In genomic region chr3:4494807-4495200, GRCh38 we compare ENCODE assay signal across 8 cellular contexts. TPM values are rescaled to one million over a fixed set of nuclear protein-coding genes. Genes with fewer than 3 reads are reported as not detected.
DNase-seq lines count a peak whose midpoint lies in the region; ATAC-seq and TF ChIP-seq lines count a peak whose summit lies in the region.

No MANE protein-coding gene starts in this region.

- H3K4me3 ChIP-seq in heart right ventricle (peak overlapping the region in 9 of 10 donors; percentile 68 to 93 (median 79)), OCI-LY3 (ENCODE audit: low read length) (peak overlapping the region; percentile 87), iPS-15b (ENCODE audit: low read depth, low read length) (peak overlapping the region; percentile 84), aorta (ENCODE audit: low read length in 2 of 2) (peak overlapping the region; percentile 86 to 87)

- WGBS in heart right ventricle, 2 donors, result 23 to 40% methylated on average over 3 of the region's 3 CpGs
- WGBS in aorta, 2 donors, result 0 to 1% methylated on average over 3 of the region's 3 CpGs

- intact Hi-C loops in heart right ventricle (cut with DNase I) (loop anchor here in 9 of 10 donors (5.0 to 10.0 kb wide), 7 partner anchors 37 to 143 kb away; no protein-coding TSS in a partner anchor), left ventricle myocardium superior (cut with micrococcal nuclease) (loop anchor here (10.0 kb wide), 1 partner anchor 140 kb away; no protein-coding TSS in a partner anchor), aorta (cut with DNase I) (loop anchor here (2.0 to 10.0 kb wide), 7 partner anchors 56 to 143 kb away; no protein-coding TSS in a partner anchor), head of caudate nucleus (cut with DNase I) (loop anchor here (10.0 kb wide), 2 partner anchors 140 to 630 kb away; partner anchors contain the start of gene ARL8B)

- DNase-seq in heart right ventricle (no peak), left ventricle myocardium superior (no peak), aorta (no peak), head of caudate nucleus (no peak)

- peak overlapping the region; percentile 61; the same call in 1 of the 2 replicates for H3K9ac ChIP-seq in OCI-LY3 (ENCODE audit: low read length)
- no peak overlapping the region for H3K9ac ChIP-seq in iPS-15b (ENCODE audit: low read depth, low read length)

- H3K27ac ChIP-seq in heart right ventricle (peak overlapping the region in 8 of 10 donors; percentile 47 to 88 (median 64)), OCI-LY3 (ENCODE audit: low read length) (no peak overlapping the region), aorta (ENCODE audit: low read depth in 1 of 2, low read length in 2 of 2) (peak overlapping the region; percentile 7 to 38)

- H3K4me1 ChIP-seq in heart right ventricle (peaks cover 0 to 53% (median 43%) of the 10 kb centered on the region in 9 donors), OCI-LY3 (ENCODE audit: low read length) (peaks cover 31% of the 10 kb centered on the region), iPS-15b (ENCODE audit: control insufficient read depth, insufficient read depth, low read length) (no peaks in the 10 kb centered on the region), aorta (ENCODE audit: control insufficient read depth in 1 of 2, insufficient read depth in 2 of 2, low read length in 2 of 2) (no peaks in the 10 kb centered on the region)

- TF ChIP-seq CTCF in heart right ventricle (IDR thresholded peaks at IDR 0.05) (no peak), OCI-LY3 (IDR thresholded peaks at IDR 0.05; ENCODE audit: low read depth, low read length) (no peak)

- no peaks in the 10 kb centered on the region for H3K79me2 ChIP-seq in OCI-LY3 (ENCODE audit: low read length)

- no peak overlapping the region for H2AFZ ChIP-seq in OCI-LY3 (ENCODE audit: low read depth, low read length)

- ATAC-seq in heart right ventricle (no peak), left ventricle myocardium superior (no peak), aorta (ENCODE audit: low FRiP score) (no peak), HG02981 (IDR thresholded peaks at IDR 0.05; ENCODE audit: unreplicated experiment) (no peak), HG03139 (IDR thresholded peaks at IDR 0.05; ENCODE audit: unreplicated experiment) (no peak)

- peak overlapping the region; percentile 98 for H3K4me2 ChIP-seq in OCI-LY3 (ENCODE audit: low read length)

- H3K9me3 ChIP-seq in heart right ventricle (no peaks in the 10 kb centered on the region), OCI-LY3 (ENCODE audit: insufficient read depth, low read length) (no peaks in the 10 kb centered on the region), iPS-15b (ENCODE audit: control insufficient read depth, insufficient read depth, low read length) (no peaks in the 10 kb centered on the region), aorta (ENCODE audit: control insufficient read depth, low read length) (no peaks in the 10 kb centered on the region)

- H3K27me3 ChIP-seq in heart right ventricle (no peaks in the 10 kb centered on the region), OCI-LY3 (ENCODE audit: low read depth, low read length) (peaks cover 24% of the 10 kb centered on the region), iPS-15b (ENCODE audit: control insufficient read depth, insufficient read depth, low read length) (peaks cover 38% of the 10 kb centered on the region), aorta (ENCODE audit: control insufficient read depth in 1 of 2, insufficient read depth in 2 of 2, low read length in 1 of 2) (no peaks in the 10 kb centered on the region)

- H3K36me3 ChIP-seq in heart right ventricle (peaks cover 0 to 25% (median 0%) of the 10 kb centered on the region in 9 donors), OCI-LY3 (replicated peaks; ENCODE audit: low read depth, low read length) (no peaks in the 10 kb centered on the region), iPS-15b (ENCODE audit: control insufficient read depth, insufficient read depth, low read length) (no peaks in the 10 kb centered on the region), aorta (ENCODE audit: control insufficient read depth in 1 of 2, insufficient read depth in 2 of 2, low read length in 1 of 2) (no peaks in the 10 kb centered on the region)

- H4K20me1 ChIP-seq in OCI-LY3 (ENCODE audit: insufficient read depth, low read length), result peaks cover 3% of the 10 kb centered on the region; the same call in 1 of the 2 replicates

RNA-seq across cellular contexts. Expression of gene ITPR1, which starts 1.7 kb away (rescaled TPM):
- 10 to 100 TPM; 15.0 to 40.3 (median 19.1) TPM for total RNA-seq in heart right ventricle
- polyA plus RNA-seq in heart right ventricle, result 10 to 100 TPM in 1 of 2 donors, 1 to 10 TPM in 1; 9.7 to 12.9 TPM
- total RNA-seq in left ventricle myocardium superior, result 16.6 TPM
- total RNA-seq in aorta, result 100 to 1,000 TPM; 227 to 294 TPM
- 10 to 100 TPM; 30.7 to 71.3 TPM for polyA plus RNA-seq in aorta

RNA-seq across cellular contexts. Expression of gene SUMF1, which starts 27.7 kb away (rescaled TPM):
- total RNA-seq in heart right ventricle (10 to 100 TPM in 4 of 10 donors, 1 to 10 TPM in 6; 6.9 to 15.1 (median 8.9) TPM), left ventricle myocardium superior (6.8 TPM), aorta (10 to 100 TPM; 26.5 to 35.8 TPM)
- polyA plus RNA-seq in heart right ventricle (1 to 10 TPM; 3.7 to 9.5 TPM), aorta (10 to 100 TPM; 23.3 to 30.4 TPM)

Comparison
In these comparisons a context has a peak if more than half of its experiments do, and no peak if none do; other contexts are left out.
1. RNA of gene ITPR1, which starts 1.7 kb away (total RNA-seq): 227 to 294 TPM in aorta; 15.0 to 40.3 TPM in heart right ventricle and 16.6 TPM in left ventricle myocardium superior (single experiment); every median in the first group is over 4 times any median in the second.
2. Peak in every context shown above with its lines, with median percentiles within 50 percentile points of each other: H3K4me3 ChIP-seq.